Comparison of ENCODE assay signal across 22 cellular contexts in the genomic region with DNA sequence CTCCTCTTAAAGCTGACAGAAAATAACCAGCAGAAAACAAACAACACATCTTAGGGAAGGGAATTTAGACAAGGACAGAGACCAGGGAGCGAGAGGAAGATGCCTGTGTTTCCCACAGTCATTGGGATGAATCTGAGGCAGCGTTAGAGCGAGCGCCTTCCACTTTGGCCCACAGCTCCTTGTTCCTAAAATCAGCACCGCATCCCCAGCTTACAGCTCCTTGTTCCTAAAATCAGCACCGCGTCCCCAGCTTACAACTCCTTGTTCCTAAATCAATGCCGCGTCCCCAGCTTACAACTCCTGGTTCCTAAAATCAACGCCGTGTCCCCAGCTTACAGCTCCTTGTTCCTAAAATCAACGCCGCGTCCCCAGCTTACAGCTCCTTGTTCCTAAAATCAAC.
"Had no signal": no experiment of that assay in that cellular context is flagged by ENCODE, and none has a peak within 500 bp of the region (broad histone marks: within the 10 kb centered on the region; RNA-seq: fewer than 3 reads in every experiment).

No MANE protein-coding gene starts in this region.

- ATAC-seq: effector memory CD8-positive, alpha-beta T cell; foreskin keratinocyte; gastroesophageal sphincter; heart left ventricle; left cardiac atrium; left lung; left ventricle myocardium superior; lower lobe of right lung; mucosa of descending colon had no signal

- H3K4me3 Mint-ChIP-seq: dendritic cell treated with granulocyte-macrophage colony-stimulating factor and Interleukin-4, amounts not matched to agents 40 ng/mL and 50 ng/mL, for 4 days; effector memory CD8-positive, alpha-beta T cell; immature natural killer cell; mesothelial cell of epicardium had no signal

- DNase-seq: colonic mucosa; cortex of kidney; effector CD8-positive, alpha-beta T cell; effector memory CD8-positive, alpha-beta T cell; foreskin keratinocyte; heart left ventricle; hypothalamus; immature natural killer cell; islet precursor cell; left cardiac atrium; left lung; left ventricle myocardium superior; lower lobe of right lung; mesenchymal stem cell; mucosa of descending colon had no signal

- H3K4me3 ChIP-seq: colonic mucosa, esophagus muscularis mucosa, gastroesophageal sphincter, heart left ventricle, hepatocyte, left lung, lower lobe of right lung, mucosa of descending colon had no signal

- H3K9me3 Mint-ChIP-seq: dendritic cell treated with granulocyte-macrophage colony-stimulating factor and Interleukin-4, amounts not matched to agents 40 ng/mL and 50 ng/mL, for 4 days; effector memory CD8-positive, alpha-beta T cell; mesothelial cell of epicardium had no signal

- H3K27me3 ChIP-seq: colonic mucosa, esophagus muscularis mucosa, foreskin keratinocyte, hepatocyte had no signal

- H3K27ac ChIP-seq: colonic mucosa, esophagus muscularis mucosa, foreskin keratinocyte, gastroesophageal sphincter, heart left ventricle, hepatocyte, left lung, lower lobe of right lung had no signal

- H3K36me3 ChIP-seq: colonic mucosa, esophagus muscularis mucosa, gastroesophageal sphincter, heart left ventricle, left lung, lower lobe of right lung had no signal

- H3K36me3 Mint-ChIP-seq: immature natural killer cell, mesothelial cell of epicardium had no signal

- H3K4me1 Mint-ChIP-seq: immature natural killer cell, mesothelial cell of epicardium had no signal

- H3K4me2 ChIP-seq: hepatocyte had no signal

- H3K9me3 ChIP-seq: colonic mucosa, mucosa of descending colon had no signal

- H3K79me2 ChIP-seq: hepatocyte had no signal

- FAIRE-seq: endothelial cell of umbilical vein, frontal cortex had no signal

- H3K27ac Mint-ChIP-seq: dendritic cell treated with granulocyte-macrophage colony-stimulating factor and Interleukin-4, amounts not matched to agents 40 ng/mL and 50 ng/mL, for 4 days; effector memory CD8-positive, alpha-beta T cell; immature natural killer cell; mesothelial cell of epicardium had no signal

- H3K27me3 Mint-ChIP-seq: dendritic cell treated with granulocyte-macrophage colony-stimulating factor and Interleukin-4, amounts not matched to agents 40 ng/mL and 50 ng/mL, for 4 days had no signal

- H2AFZ ChIP-seq: hepatocyte had no signal

- H3K4me1 ChIP-seq: colonic mucosa, esophagus muscularis mucosa, foreskin keratinocyte, gastroesophageal sphincter, heart left ventricle, left lung, lower lobe of right lung had no signal
